Comparison of ENCODE assay signal across 1 cellular context in genomic region chr13:112714772-112715569, GRCh38.
TF ChIP-seq lines count a peak whose summit lies in the region.

No MANE protein-coding gene starts in this region.

TF ChIP-seq in HepG2, 621 proteins besides CTCF, POLR2A, EP300 and RAD21 (continued from another document):
- TF ChIP-seq RERE (CRISPR knock-in tag; IDR thresholded peaks at IDR 0.05; ENCODE audit: low read depth): no peak
